Comparison of ENCODE assay signal across 9 cellular contexts in genomic region chr12:12582895-12583303, GRCh38. TPM values are rescaled to one million over a fixed set of nuclear protein-coding genes. Genes with fewer than 3 reads are reported as not detected.
DNase-seq lines count a peak whose midpoint lies in the region; ATAC-seq and TF ChIP-seq lines count a peak whose summit lies in the region.
"Had no signal": no experiment of that assay in that cellular context is flagged by ENCODE, and none has a peak within 500 bp of the region (broad histone marks: within the 10 kb centered on the region; RNA-seq: fewer than 3 reads in every experiment).

No MANE protein-coding gene starts in this region.

- no peak for TF ChIP-seq POLR2A in spleen (IDR thresholded peaks at IDR 0.05)

- DNase-seq in activated T-cell treated with anti-CD3 and anti-CD28 coated beads for 24 hours (ENCODE audit: low read depth) (peak; percentile 53), NCI-H2081 treated with DMSO at 0.1 percent for 48 hours (lab: John Stamatoyannopoulos, UW) (no peak), spleen (no peak)
- no peak for DNase-seq in activated T-cell treated with anti-CD3 and anti-CD28 coated beads, Interleukin-2, amount 50 U/mL, for 1 hour
- DNase-seq in activated T-helper 1 cell treated with anti-CD3 and anti-CD28 coated beads, Interleukin-12 subunit alpha, Interleukin-12 subunit beta, Interleukin-2, Interleukin-4 antibody, amounts not matched to agents 30 ng/mL and 10 ng/mL and 1 ng/mL, durations not matched to agents 14 hours and 24 hours and 36 hours (ENCODE audit: low spot score): peak; percentile 30
- peak; percentile 73 for DNase-seq in stimulated activated CD4-positive, alpha-beta T cell treated with anti-CD3 and anti-CD28 coated beads, Interleukin-15, amount 100 ng/mL, for 24 hours
- no peak for DNase-seq in effector CD8-positive, alpha-beta T cell (lab: John Stamatoyannopoulos, UW)

- H3K27me3 Mint-ChIP-seq in activated T-helper 1 cell treated with anti-CD3 and anti-CD28 coated beads, Interleukin-12 subunit alpha, Interleukin-12 subunit beta, Interleukin-2, Interleukin-4 antibody, amounts not matched to agents 30 ng/mL and 10 ng/mL and 1 ng/mL, durations not matched to agents 14 hours and 24 hours and 36 hours (ENCODE audit: insufficient read depth): no peaks in the 10 kb centered on the region

- peak overlapping the region; percentile 21 for H3K4me3 Mint-ChIP-seq in activated T-helper 1 cell treated with anti-CD3 and anti-CD28 coated beads, Interleukin-12 subunit alpha, Interleukin-12 subunit beta, Interleukin-2, Interleukin-4 antibody, amounts not matched to agents 30 ng/mL and 10 ng/mL and 1 ng/mL, durations not matched to agents 14 hours and 24 hours and 36 hours

- H3K9me3 Mint-ChIP-seq in activated T-helper 1 cell treated with anti-CD3 and anti-CD28 coated beads, Interleukin-12 subunit alpha, Interleukin-12 subunit beta, Interleukin-2, Interleukin-4 antibody, amounts not matched to agents 30 ng/mL and 10 ng/mL and 1 ng/mL, durations not matched to agents 14 hours and 24 hours and 36 hours: no peaks in the 10 kb centered on the region

- ATAC-seq in HG03066 (IDR thresholded peaks at IDR 0.05; ENCODE audit: low read depth, unreplicated experiment): peak; percentile 94

- intact Hi-C loops in activated T-helper 1 cell treated with anti-CD3 and anti-CD28 coated beads, Interleukin-12 subunit alpha, Interleukin-12 subunit beta, Interleukin-2, Interleukin-4 antibody, amounts not matched to agents 30 ng/mL and 10 ng/mL and 1 ng/mL, durations not matched to agents 14 hours and 24 hours and 36 hours (cut with micrococcal nuclease): loop anchor here (1.0 to 5.0 kb wide), 16 partner anchors 16 to 681 kb away; partner anchors contain the start of genes CREBL2 and GPR19
- intact Hi-C loops in spleen (cut with DNase I; ENCODE audit: low total_unique reads): no loop called here

- no peak for TF ChIP-seq CTCF in spleen (IDR thresholded peaks at IDR 0.05 in 8 of 11, conservative IDR thresholded peaks at IDR 0.05 in 3 of 11)

- H3K4me3 ChIP-seq in spleen: peak overlapping the region in 1 of 8 donors; percentile 3

- H3K4me1 Mint-ChIP-seq in activated T-helper 1 cell treated with anti-CD3 and anti-CD28 coated beads, Interleukin-12 subunit alpha, Interleukin-12 subunit beta, Interleukin-2, Interleukin-4 antibody, amounts not matched to agents 30 ng/mL and 10 ng/mL and 1 ng/mL, durations not matched to agents 14 hours and 24 hours and 36 hours (ENCODE audit: low read depth): peaks cover 45% of the 10 kb centered on the region

- peak overlapping the region in 3 of 8 donors; percentile 46 to 67 (median 50) for H3K27ac ChIP-seq in spleen
- H3K27ac ChIP-seq: C4-2B had no signal

- no peaks in the 10 kb centered on the region for H3K36me3 Mint-ChIP-seq in activated T-helper 1 cell treated with anti-CD3 and anti-CD28 coated beads, Interleukin-12 subunit alpha, Interleukin-12 subunit beta, Interleukin-2, Interleukin-4 antibody, amounts not matched to agents 30 ng/mL and 10 ng/mL and 1 ng/mL, durations not matched to agents 14 hours and 24 hours and 36 hours (ENCODE audit: low read depth)

- H3K27ac Mint-ChIP-seq in activated T-helper 1 cell treated with anti-CD3 and anti-CD28 coated beads, Interleukin-12 subunit alpha, Interleukin-12 subunit beta, Interleukin-2, Interleukin-4 antibody, amounts not matched to agents 30 ng/mL and 10 ng/mL and 1 ng/mL, durations not matched to agents 14 hours and 24 hours and 36 hours: peak overlapping the region; percentile 88

- no peaks in the 10 kb centered on the region for H3K9me3 ChIP-seq in spleen

- WGBS in spleen, 5 donors: 40 to 55% (median 53%) methylated on average over 6 of the region's 6 CpGs

- peaks cover 0 to 39% (median 15%) of the 10 kb centered on the region in 6 donors for H3K4me1 ChIP-seq in spleen

- H3K27me3 ChIP-seq in spleen (replicated peaks in 1 of 7): no peaks in the 10 kb centered on the region

- H3K36me3 ChIP-seq in spleen: no peaks in the 10 kb centered on the region

RNA-seq across cellular contexts. Expression of gene DUSP16, which starts 20.2 kb away (rescaled TPM):
- 49.3 and 52.0 TPM in 2 replicates for total RNA-seq in activated T-helper 1 cell treated with anti-CD3 and anti-CD28 coated beads, Interleukin-12 subunit alpha, Interleukin-12 subunit beta, Interleukin-2, Interleukin-4 antibody, amounts not matched to agents 30 ng/mL and 10 ng/mL and 1 ng/mL, durations not matched to agents 14 hours and 24 hours and 36 hours
- 10 to 100 TPM; 19.2 to 43.7 (median 22.1) TPM for total RNA-seq in spleen
- polyA plus RNA-seq in spleen: 1 to 10 TPM; 2.2 to 4.7 (median 2.3) TPM

RNA-seq across cellular contexts. Expression of gene CREBL2, which starts 28.8 kb away (rescaled TPM):
- 16.7 and 17.9 TPM in 2 replicates for total RNA-seq in activated T-helper 1 cell treated with anti-CD3 and anti-CD28 coated beads, Interleukin-12 subunit alpha, Interleukin-12 subunit beta, Interleukin-2, Interleukin-4 antibody, amounts not matched to agents 30 ng/mL and 10 ng/mL and 1 ng/mL, durations not matched to agents 14 hours and 24 hours and 36 hours
- 10 to 100 TPM; 28.6 to 76.0 (median 60.7) TPM for total RNA-seq in spleen
- polyA plus RNA-seq in spleen: 10 to 100 TPM; 14.3 to 28.3 (median 21.6) TPM

Comparison
In these comparisons a context has a peak if more than half of its experiments do, and no peak if none do; other contexts are left out.
1. DNase-seq: peak in activated T-cell treated with anti-CD3 and anti-CD28 coated beads for 24 hours (single experiment), activated T-helper 1 cell treated with anti-CD3 and anti-CD28 coated beads, Interleukin-12 subunit alpha, Interleukin-12 subunit beta, Interleukin-2, Interleukin-4 antibody, amounts not matched to agents 30 ng/mL and 10 ng/mL and 1 ng/mL, durations not matched to agents 14 hours and 24 hours and 36 hours (single experiment) and stimulated activated CD4-positive, alpha-beta T cell treated with anti-CD3 and anti-CD28 coated beads, Interleukin-15, amount 100 ng/mL, for 24 hours (single experiment); none in activated T-cell treated with anti-CD3 and anti-CD28 coated beads, Interleukin-2, amount 50 U/mL, for 1 hour (single experiment), NCI-H2081 treated with DMSO at 0.1 percent for 48 hours (single experiment), effector CD8-positive, alpha-beta T cell (single experiment) and spleen (single experiment).